Comparison of ENCODE assay signal across 1 cellular context in genomic region chr5:151745071-151745705, GRCh38.
TF ChIP-seq lines count a peak whose summit lies in the region.

No MANE protein-coding gene starts in this region.

TF ChIP-seq in GM23338, 12 proteins besides CTCF, POLR2A, EP300 and RAD21 (continued from another document):
- TF ChIP-seq ZNF462 (CRISPR knock-in tag; IDR thresholded peaks at IDR 0.05) = no peak
